In genomic region chr1:31521761-31522555, GRCh38 we compare ENCODE assay signal across 26 cellular contexts. TPM values are rescaled to one million over a fixed set of nuclear protein-coding genes. Genes with fewer than 3 reads are reported as not detected.
DNase-seq lines count a peak whose midpoint lies in the region; ATAC-seq and TF ChIP-seq lines count a peak whose summit lies in the region.
"Had no signal": no experiment of that assay in that cellular context is flagged by ENCODE, and none has a peak within 500 bp of the region (broad histone marks: within the 10 kb centered on the region; RNA-seq: fewer than 3 reads in every experiment).

No MANE protein-coding gene starts in this region.

- H3K36me3 Mint-ChIP-seq in dendritic cell treated with granulocyte-macrophage colony-stimulating factor and Interleukin-4, amounts not matched to agents 40 ng/mL and 50 ng/mL, for 4 days (ENCODE audit: low read depth), result peaks cover 6% of the 10 kb centered on the region
- H3K36me3 Mint-ChIP-seq: T-cell had no signal

- no peaks in the 10 kb centered on the region for H3K27me3 Mint-ChIP-seq in dendritic cell treated with granulocyte-macrophage colony-stimulating factor and Interleukin-4, amounts not matched to agents 40 ng/mL and 50 ng/mL, for 4 days

- peak; percentile 41 for ATAC-seq in upper lobe of right lung
- ATAC-seq: T-cell had no signal

- DNase-seq in DMS53 (lab: John Stamatoyannopoulos, UW) (peak; percentile 23), DMS53 treated with DMSO at 0.1 percent for 48 hours (lab: John Stamatoyannopoulos, UW; ENCODE audit: unreplicated experiment) (no peak), NCI-H82 (lab: John Stamatoyannopoulos, UW) (peak; percentile 72), upper lobe of right lung (peak; percentile 17), ureter (ENCODE audit: low spot score) (no peak), NCI-H128 (lab: John Stamatoyannopoulos, UW; ENCODE audit: unreplicated experiment) (no peak), MG63 (no peak)
- DNase-seq: AML-193; COR-L47; DMS 273 treated with DMSO at 0.1 percent for 48 hours; EL; GOT3; KG1; NCI-H1092; NCI-H146; NCI-H2029 treated with DMSO at 0.1 percent for 48 hours; NCI-H2171; NCI-H69; NK-92 treated with Interleukin-12 subunit alpha and Interleukin-12 subunit beta, amount 100 ng/mL, for 24 hours; SHP77; SK-N-SH; T-cell had no signal

- intact Hi-C loops in dendritic cell treated with granulocyte-macrophage colony-stimulating factor and Interleukin-4, amounts not matched to agents 40 ng/mL and 50 ng/mL, for 4 days (cut with micrococcal nuclease), result no loop called here
- intact Hi-C loops in upper lobe of right lung (cut with DNase I), result no loop called here

- H3K4me3 Mint-ChIP-seq in dendritic cell treated with granulocyte-macrophage colony-stimulating factor and Interleukin-4, amounts not matched to agents 40 ng/mL and 50 ng/mL, for 4 days, result no peak overlapping the region
- H3K4me3 Mint-ChIP-seq: T-cell had no signal

- H3K4me1 ChIP-seq in upper lobe of right lung, result no peaks in the 10 kb centered on the region
- H3K4me1 ChIP-seq: Peyer's patch had no signal

- H3K9me3 ChIP-seq in upper lobe of right lung, result peaks cover 5% of the 10 kb centered on the region
- no peaks in the 10 kb centered on the region for H3K9me3 ChIP-seq in MG63
- H3K9me3 ChIP-seq: Peyer's patch, SK-N-SH had no signal

- H3K27me3 ChIP-seq in upper lobe of right lung (no peaks in the 10 kb centered on the region), MG63 (no peaks in the 10 kb centered on the region)
- H3K27me3 ChIP-seq: Peyer's patch had no signal

- H3K36me3 ChIP-seq in upper lobe of right lung (no peaks in the 10 kb centered on the region), MG63 (no peaks in the 10 kb centered on the region)
- H3K36me3 ChIP-seq: Peyer's patch had no signal

- H3K9me3 Mint-ChIP-seq in dendritic cell treated with granulocyte-macrophage colony-stimulating factor and Interleukin-4, amounts not matched to agents 40 ng/mL and 50 ng/mL, for 4 days, result no peaks in the 10 kb centered on the region

- H3K4me1 Mint-ChIP-seq in dendritic cell treated with granulocyte-macrophage colony-stimulating factor and Interleukin-4, amounts not matched to agents 40 ng/mL and 50 ng/mL, for 4 days (ENCODE audit: low read depth), result peaks cover 53% of the 10 kb centered on the region
- H3K4me1 Mint-ChIP-seq: T-cell had no signal

- no peak overlapping the region for H3K27ac ChIP-seq in upper lobe of right lung
- H3K27ac ChIP-seq: 22Rv1, C4-2B, Peyer's patch had no signal

- no peak for TF ChIP-seq CTCF in upper lobe of right lung (IDR thresholded peaks at IDR 0.05)

- H3K4me3 ChIP-seq in upper lobe of right lung (no peak overlapping the region), MG63 (no peak overlapping the region)
- H3K4me3 ChIP-seq: Peyer's patch had no signal

- H3K27ac Mint-ChIP-seq in dendritic cell treated with granulocyte-macrophage colony-stimulating factor and Interleukin-4, amounts not matched to agents 40 ng/mL and 50 ng/mL, for 4 days, result peak overlapping the region; percentile 77
- H3K27ac Mint-ChIP-seq: T-cell had no signal

RNA-seq across cellular contexts. Expression of gene TINAGL1, which starts 54.4 kb away (rescaled TPM):
- total RNA-seq in upper lobe of right lung (154 TPM), ureter (218 TPM)
- 1.1 TPM in 1 of 2 replicates, not detected in the other for total RNA-seq in MG63 (2014; rRNA removed; shearing (Covaris generic); ENCODE audit: low replicate concordance)

Comparison
In these comparisons a context has a peak if more than half of its experiments do, and no peak if none do; other contexts are left out.
1. DNase-seq: peak in DMS53 (single experiment), NCI-H82 (single experiment) and upper lobe of right lung (single experiment); none in DMS53 treated with DMSO at 0.1 percent for 48 hours (single experiment), ureter (single experiment), NCI-H128 (single experiment) and MG63 (single experiment).
2. RNA of gene TINAGL1, which starts 54.4 kb away (total RNA-seq): 218 TPM in ureter (single experiment) and 154 TPM in upper lobe of right lung (single experiment); 1.1 TPM in MG63; every median in the first group is over 10 times any median in the second.